1 cellular context compared by ENCODE assay signal in genomic region chr2:238015705-238016104, GRCh38.
TF ChIP-seq lines count a peak whose summit lies in the region.

No MANE protein-coding gene starts in this region.

TF ChIP-seq in Ishikawa, 13 proteins besides CTCF, POLR2A, EP300 and RAD21:
- no peak for TF ChIP-seq NFIC (IDR thresholded peaks at IDR 0.05)
- no peak for TF ChIP-seq MAX (IDR thresholded peaks at IDR 0.05)
